16 cellular contexts compared by ENCODE assay signal in the genomic region with DNA sequence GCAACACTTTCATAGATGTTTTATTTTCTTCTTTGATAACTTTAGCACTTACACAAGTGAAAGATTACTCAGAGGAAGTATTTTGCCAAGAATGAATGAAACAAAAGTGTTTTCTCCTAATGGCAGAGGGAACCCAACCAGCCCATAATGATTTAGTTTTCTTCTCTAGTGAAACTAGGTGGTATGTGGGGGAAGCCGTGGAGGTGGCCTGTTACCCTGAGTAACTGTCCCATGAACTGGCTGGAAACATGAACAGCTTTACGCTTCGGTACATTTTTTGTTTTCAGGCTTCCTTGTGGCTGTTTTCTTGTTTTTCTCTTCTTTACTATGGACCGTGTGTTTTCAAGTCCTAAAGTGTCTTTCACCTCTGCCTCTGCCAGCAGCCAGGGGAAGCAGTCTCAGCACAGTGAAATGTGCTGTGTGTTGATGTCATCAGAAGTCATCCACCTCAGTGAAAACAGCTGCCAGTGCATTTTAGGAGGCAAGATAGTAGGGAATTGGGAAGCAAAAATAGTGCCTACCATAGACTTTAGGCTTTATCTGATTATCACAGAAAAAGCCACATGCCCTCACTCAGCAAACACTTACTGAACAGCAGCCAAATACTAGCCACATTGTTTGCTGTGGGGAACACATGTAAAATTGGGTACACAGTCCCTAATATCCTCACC.
A peak's percentile ranks its signal among the peaks of the same experiment; 100 is the strongest.
DNase-seq lines count a peak whose midpoint lies in the region; ATAC-seq and TF ChIP-seq lines count a peak whose summit lies in the region.
"Had no signal": no experiment of that assay in that cellular context is flagged by ENCODE, and none has a peak within 500 bp of the region (broad histone marks: within the 10 kb centered on the region; RNA-seq: fewer than 3 reads in every experiment).

No MANE protein-coding gene starts in this region.

- H4K20me1 ChIP-seq in GM23248 (ENCODE audit: insufficient read depth), result no peaks in the 10 kb centered on the region

- H3K9ac ChIP-seq in GM23248 (peak overlapping the region; percentile 35; the same call in 1 of the 2 replicates), neuronal stem cell (ENCODE audit: low read depth, low read length, poor library complexity) (no peak overlapping the region)

- H3K27me3 ChIP-seq in GM23248 (replicated peaks; ENCODE audit: insufficient read depth) (no peaks in the 10 kb centered on the region), neuronal stem cell (ENCODE audit: control insufficient read depth in 3 of 3, insufficient read depth in 3 of 3, low read depth in 1 of 3, low read length in 3 of 3) (no peaks in the 10 kb centered on the region)
- H3K27me3 ChIP-seq: gastroesophageal sphincter, suprapubic skin had no signal

- H3K4me3 ChIP-seq in GM23248 (no peak overlapping the region), foreskin fibroblast (ENCODE audit: low read depth in 1 of 2, low read length in 2 of 2) (no peak overlapping the region), neuronal stem cell (ENCODE audit: low read length in 2 of 2) (no peak overlapping the region)
- H3K4me3 ChIP-seq: gastroesophageal sphincter, skin epidermis, suprapubic skin had no signal

- H2AK5ac ChIP-seq in neuronal stem cell (ENCODE audit: low read depth, low read length), result no peak overlapping the region

- H2BK5ac ChIP-seq in neuronal stem cell (ENCODE audit: low read length), result peak overlapping the region; percentile 19

- H3K79me1 ChIP-seq in neuronal stem cell (ENCODE audit: low read depth, low read length), result no peaks in the 10 kb centered on the region

- ATAC-seq in SK-N-SH treated with all-trans-retinoic acid at 6 μM for 48 hours (peak; percentile 41), GM19463 (IDR thresholded peaks at IDR 0.05; ENCODE audit: unreplicated experiment) (no peak), HG03439 (IDR thresholded peaks at IDR 0.05; ENCODE audit: unreplicated experiment) (no peak)
- ATAC-seq: gastroesophageal sphincter had no signal

- H3K4ac ChIP-seq in neuronal stem cell (ENCODE audit: low read length), result no peak overlapping the region

- H4K8ac ChIP-seq in neuronal stem cell (ENCODE audit: low read depth, low read length), result no peak overlapping the region

- peaks cover 13% of the 10 kb centered on the region; the same call in 1 of the 2 replicates for H3F3A ChIP-seq in GM23248 (ENCODE audit: insufficient read depth)

- H2BK120ac ChIP-seq in neuronal stem cell (ENCODE audit: low read depth, low read length), result no peak overlapping the region

- peaks cover 5% of the 10 kb centered on the region for H3K36me3 ChIP-seq in GM23248 (ENCODE audit: low read depth)
- H3K36me3 ChIP-seq in neuronal stem cell (replicated peaks in 1 of 2; ENCODE audit: control insufficient read depth in 2 of 2, insufficient read depth in 2 of 2, low read length in 2 of 2), result no peaks in the 10 kb centered on the region

- no peak overlapping the region for H3K14ac ChIP-seq in neuronal stem cell (ENCODE audit: low read length)

- H2BK12ac ChIP-seq in neuronal stem cell (ENCODE audit: low read length), result no peak overlapping the region

- H3K4me1 ChIP-seq in GM23248 (ENCODE audit: insufficient read depth), result peaks cover 17% of the 10 kb centered on the region
- H3K4me1 ChIP-seq in neuronal stem cell (ENCODE audit: control insufficient read depth in 2 of 2, insufficient read depth in 1 of 2, low read depth in 1 of 2, low read length in 2 of 2), result peaks cover 15 to 18% of the 10 kb centered on the region in 2 donors
- H3K4me1 ChIP-seq: Caco-2, gastroesophageal sphincter, suprapubic skin had no signal

- H2BK15ac ChIP-seq in neuronal stem cell (ENCODE audit: low read length), result peak overlapping the region; percentile 28

- no peak overlapping the region for H3K23ac ChIP-seq in neuronal stem cell (ENCODE audit: low read depth, low read length, poor library complexity)

- H3K27ac ChIP-seq in GM23248 (peak overlapping the region; percentile 41), neuronal stem cell (replicated peaks; ENCODE audit: low read length) (peak overlapping the region; percentile 37)
- H3K27ac ChIP-seq: gastroesophageal sphincter, skin epidermis, suprapubic skin had no signal

- no peaks in the 10 kb centered on the region for H3K9me3 ChIP-seq in GM23248 (ENCODE audit: low read depth)
- H3K9me3 ChIP-seq in neuronal stem cell (replicated peaks in 1 of 2; ENCODE audit: control insufficient read depth in 2 of 2, insufficient read depth in 1 of 2, low read depth in 1 of 2, low read length in 2 of 2), result peaks cover 0 to 5% of the 10 kb centered on the region in 2 donors
- H3K9me3 ChIP-seq: Caco-2, gastroesophageal sphincter, suprapubic skin had no signal

- H2AFZ ChIP-seq in GM23248 (no peak overlapping the region), neuronal stem cell (ENCODE audit: low read length) (peak overlapping the region; percentile 5)

- in situ Hi-C loops in GM23248 (cut with MboI), result no loop called here

- no peak overlapping the region for H4K91ac ChIP-seq in neuronal stem cell (ENCODE audit: low read depth, low read length, poor library complexity)

- DNase-seq in GM23248 (peak; percentile 71), foreskin fibroblast (peak; percentile 53 to 85), neuronal stem cell (ENCODE audit: low spot score) (no peak), activated gamma-delta T cell (lab: John Stamatoyannopoulos, UW) (no peak), 8988T (no peak)
- DNase-seq: activated CD4-positive, CD25-positive, alpha-beta regulatory T cell; activated T-cell treated with anti-CD3 and anti-CD28 coated beads for 4 hours; amniotic stem cell; Caco-2; kidney had no signal

- no peak for TF ChIP-seq CTCF in foreskin fibroblast (IDR thresholded peaks at IDR 0.05; ENCODE audit: low read depth, low read length)

- no peaks in the 10 kb centered on the region for H3K9me2 ChIP-seq in GM23248 (ENCODE audit: insufficient read depth)

- WGBS in GM23248 (ENCODE audit: low coverage in 1 of 2, low lambda C conversion rate in 2 of 2, missing lambda C conversion rate in 2 of 2), 2 experiments, result 69 to 71% methylated on average over 4 of the region's 4 CpGs
- no CpG with 5 or more reads among the region's 4 CpGs for WGBS in neuronal stem cell (ENCODE audit: extremely low coverage in 2 of 2, insufficient read length in 2 of 2, insufficient replicate concordance in 1 of 2), 2 donors

- H3K79me2 ChIP-seq in GM23248 (ENCODE audit: insufficient read depth), result no peaks in the 10 kb centered on the region

- H3K4me2 ChIP-seq in GM23248 (ENCODE audit: unreplicated experiment) (peak overlapping the region; percentile 29), neuronal stem cell (ENCODE audit: insufficient read depth, low read length, poor library complexity, severe bottlenecking) (no peak overlapping the region)

- H3K18ac ChIP-seq in neuronal stem cell (ENCODE audit: low read length), result peak overlapping the region; percentile 89

TF ChIP-seq in SK-N-SH treated with all-trans-retinoic acid at 6 μM for 48 hours, 23 proteins besides CTCF, POLR2A, EP300 and RAD21:
- TF ChIP-seq ISL1 (CRISPR knock-in tag; IDR thresholded peaks at IDR 0.05), result peak; percentile 17; the same call in 1 of the 2 replicates
- TF ChIP-seq, protein P1, sequence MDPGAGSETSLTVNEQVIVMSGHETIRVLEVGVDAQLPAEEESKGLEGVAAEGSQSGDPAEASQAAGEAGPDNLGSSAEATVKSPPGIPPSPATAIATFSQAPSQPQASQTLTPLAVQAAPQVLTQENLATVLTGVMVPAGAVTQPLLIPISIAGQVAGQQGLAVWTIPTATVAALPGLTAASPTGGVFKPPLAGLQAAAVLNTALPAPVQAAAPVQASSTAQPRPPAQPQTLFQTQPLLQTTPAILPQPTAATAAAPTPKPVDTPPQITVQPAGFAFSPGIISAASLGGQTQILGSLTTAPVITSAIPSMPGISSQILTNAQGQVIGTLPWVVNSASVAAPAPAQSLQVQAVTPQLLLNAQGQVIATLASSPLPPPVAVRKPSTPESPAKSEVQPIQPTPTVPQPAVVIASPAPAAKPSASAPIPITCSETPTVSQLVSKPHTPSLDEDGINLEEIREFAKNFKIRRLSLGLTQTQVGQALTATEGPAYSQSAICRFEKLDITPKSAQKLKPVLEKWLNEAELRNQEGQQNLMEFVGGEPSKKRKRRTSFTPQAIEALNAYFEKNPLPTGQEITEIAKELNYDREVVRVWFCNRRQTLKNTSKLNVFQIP (CRISPR knock-in tag; IDR thresholded peaks at IDR 0.05; ENCODE audit: borderline replicate concordance, low read depth), result no peak
- no peak for TF ChIP-seq CSDC2 (CRISPR knock-in tag; IDR thresholded peaks at IDR 0.05)

Comparison
In these comparisons a context has a peak if more than half of its experiments do, and no peak if none do; other contexts are left out.
1. DNase-seq: peak in GM23248 (single experiment) and foreskin fibroblast (2 of 2); none in neuronal stem cell (single experiment), activated gamma-delta T cell (single experiment) and 8988T (single experiment).